1 cellular context compared by ENCODE assay signal in genomic region chr3:163626753-163627152, GRCh38.
TF ChIP-seq lines count a peak whose summit lies in the region.

No MANE protein-coding gene starts in this region.

TF ChIP-seq in H1, 55 proteins besides CTCF, POLR2A, EP300 and RAD21:
- TF ChIP-seq CBX8 (IDR thresholded peaks at IDR 0.05; ENCODE audit: borderline replicate concordance, low read depth, low read length), result no peak
- TF ChIP-seq, protein P1, sequence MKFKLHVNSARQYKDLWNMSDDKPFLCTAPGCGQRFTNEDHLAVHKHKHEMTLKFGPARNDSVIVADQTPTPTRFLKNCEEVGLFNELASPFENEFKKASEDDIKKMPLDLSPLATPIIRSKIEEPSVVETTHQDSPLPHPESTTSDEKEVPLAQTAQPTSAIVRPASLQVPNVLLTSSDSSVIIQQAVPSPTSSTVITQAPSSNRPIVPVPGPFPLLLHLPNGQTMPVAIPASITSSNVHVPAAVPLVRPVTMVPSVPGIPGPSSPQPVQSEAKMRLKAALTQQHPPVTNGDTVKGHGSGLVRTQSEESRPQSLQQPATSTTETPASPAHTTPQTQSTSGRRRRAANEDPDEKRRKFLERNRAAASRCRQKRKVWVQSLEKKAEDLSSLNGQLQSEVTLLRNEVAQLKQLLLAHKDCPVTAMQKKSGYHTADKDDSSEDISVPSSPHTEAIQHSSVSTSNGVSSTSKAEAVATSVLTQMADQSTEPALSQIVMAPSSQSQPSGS (IDR thresholded peaks at IDR 0.05; ENCODE audit: low read length), result no peak
- no peak for TF ChIP-seq TBP (IDR thresholded peaks at IDR 0.05; ENCODE audit: low read depth, low read length)
- no peak for TF ChIP-seq ATF3 (IDR thresholded peaks at IDR 0.05; ENCODE audit: insufficient read depth, low read depth, low read length)
- TF ChIP-seq EGR1 (IDR thresholded peaks at IDR 0.05; ENCODE audit: borderline replicate concordance, low read depth, low read length), result no peak
- TF ChIP-seq USF2 (IDR thresholded peaks at IDR 0.05; ENCODE audit: low read length), result no peak
- TF ChIP-seq SP2 (IDR thresholded peaks at IDR 0.05; ENCODE audit: low read length), result no peak
- TF ChIP-seq TAF7 (optimal IDR thresholded peaks at IDR 0.05; ENCODE audit: borderline replicate concordance, low read depth, low read length), result no peak
- TF ChIP-seq CBX5 (IDR thresholded peaks at IDR 0.05; ENCODE audit: low read depth, low read length), result no peak
- no peak for TF ChIP-seq SRF (IDR thresholded peaks at IDR 0.05; ENCODE audit: low read depth, low read length)
- no peak for TF ChIP-seq RNF2 (IDR thresholded peaks at IDR 0.05; ENCODE audit: borderline replicate concordance, low read depth, low read length, missing control alignments, poor library complexity, severe bottlenecking)
- TF ChIP-seq SP1 (IDR thresholded peaks at IDR 0.05; ENCODE audit: low read depth, low read length), result no peak
